Comparison of ENCODE assay signal across 1 cellular context in genomic region chr10:78550716-78551115, GRCh38.
A peak's percentile ranks its signal among the peaks of the same experiment; 100 is the strongest.
TF ChIP-seq lines count a peak whose summit lies in the region.

No MANE protein-coding gene starts in this region.

TF ChIP-seq in HepG2, 621 proteins besides CTCF, POLR2A, EP300 and RAD21 (continued from another document and continues in another):
- no peak; the same call in 1 of the 2 replicates for TF ChIP-seq HOMEZ (CRISPR knock-in tag; IDR thresholded peaks at IDR 0.05; ENCODE audit: low read depth)
- TF ChIP-seq ZNF138 (CRISPR knock-in tag; IDR thresholded peaks at IDR 0.05; ENCODE audit: low read depth) = no peak
- peak; percentile 48; the same call in 1 of the 2 replicates for TF ChIP-seq ZNF160 (CRISPR knock-in tag; IDR thresholded peaks at IDR 0.05)
- TF ChIP-seq TCF12 (IDR thresholded peaks at IDR 0.05) = no peak
- peak; percentile 23; the same call in 1 of the 2 replicates for TF ChIP-seq TCF12 (CRISPR knock-in tag; IDR thresholded peaks at IDR 0.05)
- no peak for TF ChIP-seq HNRNPH1 (optimal IDR thresholded peaks at IDR 0.05; ENCODE audit: low read depth, low read length)
- TF ChIP-seq IRX3 (CRISPR knock-in tag; IDR thresholded peaks at IDR 0.05; ENCODE audit: borderline replicate concordance, low read depth) = no peak
- TF ChIP-seq ZNF549 (CRISPR knock-in tag; IDR thresholded peaks at IDR 0.05) = no peak
- no peak for TF ChIP-seq CCDC6 (CRISPR knock-in tag; IDR thresholded peaks at IDR 0.05)
- TF ChIP-seq DPF2 (CRISPR knock-in tag; IDR thresholded peaks at IDR 0.05; ENCODE audit: borderline replicate concordance, low read depth) = peak; percentile 65; the same call in 1 of the 2 replicates
- TF ChIP-seq ZNF224 (CRISPR knock-in tag; IDR thresholded peaks at IDR 0.05) = no peak
- TF ChIP-seq CREM (IDR thresholded peaks at IDR 0.05) = no peak; the same call in none of the 2 replicates
- TF ChIP-seq CREM (CRISPR knock-in tag; IDR thresholded peaks at IDR 0.05) = no peak
- no peak for TF ChIP-seq MAFG (CRISPR knock-in tag; IDR thresholded peaks at IDR 0.05)
- TF ChIP-seq EED (CRISPR knock-in tag; IDR thresholded peaks at IDR 0.05) = no peak
- TF ChIP-seq, protein P1, sequence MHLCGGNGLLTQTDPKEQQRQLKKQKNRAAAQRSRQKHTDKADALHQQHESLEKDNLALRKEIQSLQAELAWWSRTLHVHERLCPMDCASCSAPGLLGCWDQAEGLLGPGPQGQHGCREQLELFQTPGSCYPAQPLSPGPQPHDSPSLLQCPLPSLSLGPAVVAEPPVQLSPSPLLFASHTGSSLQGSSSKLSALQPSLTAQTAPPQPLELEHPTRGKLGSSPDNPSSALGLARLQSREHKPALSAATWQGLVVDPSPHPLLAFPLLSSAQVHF (CRISPR knock-in tag; IDR thresholded peaks at IDR 0.05) = peak; percentile 77; the same call in 1 of the 2 replicates
- no peak for TF ChIP-seq CBX1 (IDR thresholded peaks at IDR 0.05; ENCODE audit: low read depth)
- 0 out of 2 replicates have a peak, but pooled peaks have one; percentile 35 for TF ChIP-seq MXD4 (CRISPR knock-in tag; IDR thresholded peaks at IDR 0.05)
- TF ChIP-seq ISL2 (CRISPR knock-in tag; IDR thresholded peaks at IDR 0.05) = peak; percentile 76
- peak; percentile 65 for TF ChIP-seq RARA (CRISPR knock-in tag; IDR thresholded peaks at IDR 0.05)
- TF ChIP-seq, protein P2, sequence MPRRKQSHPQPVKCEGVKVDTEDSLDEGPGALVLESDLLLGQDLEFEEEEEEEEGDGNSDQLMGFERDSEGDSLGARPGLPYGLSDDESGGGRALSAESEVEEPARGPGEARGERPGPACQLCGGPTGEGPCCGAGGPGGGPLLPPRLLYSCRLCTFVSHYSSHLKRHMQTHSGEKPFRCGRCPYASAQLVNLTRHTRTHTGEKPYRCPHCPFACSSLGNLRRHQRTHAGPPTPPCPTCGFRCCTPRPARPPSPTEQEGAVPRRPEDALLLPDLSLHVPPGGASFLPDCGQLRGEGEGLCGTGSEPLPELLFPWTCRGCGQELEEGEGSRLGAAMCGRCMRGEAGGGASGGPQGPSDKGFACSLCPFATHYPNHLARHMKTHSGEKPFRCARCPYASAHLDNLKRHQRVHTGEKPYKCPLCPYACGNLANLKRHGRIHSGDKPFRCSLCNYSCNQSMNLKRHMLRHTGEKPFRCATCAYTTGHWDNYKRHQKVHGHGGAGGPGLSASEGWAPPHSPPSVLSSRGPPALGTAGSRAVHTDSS (CRISPR knock-in tag; conservative IDR thresholded peaks at IDR 0.05) = no peak
- TF ChIP-seq ZNF747 (CRISPR knock-in tag; IDR thresholded peaks at IDR 0.05; ENCODE audit: borderline replicate concordance) = no peak
- TF ChIP-seq ZNF207 (IDR thresholded peaks at IDR 0.05; ENCODE audit: borderline replicate concordance) = no peak
- TF ChIP-seq ZNF232 (CRISPR knock-in tag; IDR thresholded peaks at IDR 0.05; ENCODE audit: borderline replicate concordance) = peak; percentile 97
- TF ChIP-seq ZNF660 (CRISPR knock-in tag; IDR thresholded peaks at IDR 0.05; ENCODE audit: borderline replicate concordance, low read depth) = no peak
- TF ChIP-seq ZFX (CRISPR knock-in tag; IDR thresholded peaks at IDR 0.05; ENCODE audit: low read depth) = 0 out of 2 replicates have a peak, but pooled peaks have one; percentile 27
- TF ChIP-seq, protein P3, sequence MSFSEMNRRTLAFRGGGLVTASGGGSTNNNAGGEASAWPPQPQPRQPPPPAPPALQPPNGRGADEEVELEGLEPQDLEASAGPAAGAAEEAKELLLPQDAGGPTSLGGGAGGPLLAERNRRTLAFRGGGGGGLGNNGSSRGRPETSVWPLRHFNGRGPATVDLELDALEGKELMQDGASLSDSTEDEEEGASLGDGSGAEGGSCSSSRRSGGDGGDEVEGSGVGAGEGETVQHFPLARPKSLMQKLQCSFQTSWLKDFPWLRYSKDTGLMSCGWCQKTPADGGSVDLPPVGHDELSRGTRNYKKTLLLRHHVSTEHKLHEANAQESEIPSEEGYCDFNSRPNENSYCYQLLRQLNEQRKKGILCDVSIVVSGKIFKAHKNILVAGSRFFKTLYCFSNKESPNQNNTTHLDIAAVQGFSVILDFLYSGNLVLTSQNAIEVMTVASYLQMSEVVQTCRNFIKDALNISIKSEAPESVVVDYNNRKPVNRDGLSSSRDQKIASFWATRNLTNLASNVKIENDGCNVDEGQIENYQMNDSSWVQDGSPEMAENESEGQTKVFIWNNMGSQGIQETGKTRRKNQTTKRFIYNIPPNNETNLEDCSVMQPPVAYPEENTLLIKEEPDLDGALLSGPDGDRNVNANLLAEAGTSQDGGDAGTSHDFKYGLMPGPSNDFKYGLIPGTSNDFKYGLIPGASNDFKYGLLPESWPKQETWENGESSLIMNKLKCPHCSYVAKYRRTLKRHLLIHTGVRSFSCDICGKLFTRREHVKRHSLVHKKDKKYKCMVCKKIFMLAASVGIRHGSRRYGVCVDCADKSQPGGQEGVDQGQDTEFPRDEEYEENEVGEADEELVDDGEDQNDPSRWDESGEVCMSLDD (CRISPR knock-in tag; IDR thresholded peaks at IDR 0.05; ENCODE audit: borderline replicate concordance) = peak; percentile 66; the same call in 1 of the 2 replicates
- TF ChIP-seq HOXA7 (CRISPR knock-in tag; IDR thresholded peaks at IDR 0.05) = no peak
- no peak for TF ChIP-seq ATM (IDR thresholded peaks at IDR 0.05; ENCODE audit: borderline replicate concordance)
- peak; percentile 35; the same call in 1 of the 2 replicates for TF ChIP-seq ZNF563 (CRISPR knock-in tag; IDR thresholded peaks at IDR 0.05)
- TF ChIP-seq CBFB (CRISPR knock-in tag; IDR thresholded peaks at IDR 0.05) = no peak
- no peak; the same call in 1 of the 2 replicates for TF ChIP-seq ZNF205 (CRISPR knock-in tag; IDR thresholded peaks at IDR 0.05)
- peak; percentile 54; the same call in 1 of the 2 replicates for TF ChIP-seq ZNF580 (CRISPR knock-in tag; IDR thresholded peaks at IDR 0.05; ENCODE audit: borderline replicate concordance, low read depth)
- TF ChIP-seq SIX4 (CRISPR knock-in tag; IDR thresholded peaks at IDR 0.05) = 0 out of 2 replicates have a peak, but pooled peaks have one; percentile 27
- no peak for TF ChIP-seq KDM1A (CRISPR knock-in tag; IDR thresholded peaks at IDR 0.05)
- TF ChIP-seq, protein P4, sequence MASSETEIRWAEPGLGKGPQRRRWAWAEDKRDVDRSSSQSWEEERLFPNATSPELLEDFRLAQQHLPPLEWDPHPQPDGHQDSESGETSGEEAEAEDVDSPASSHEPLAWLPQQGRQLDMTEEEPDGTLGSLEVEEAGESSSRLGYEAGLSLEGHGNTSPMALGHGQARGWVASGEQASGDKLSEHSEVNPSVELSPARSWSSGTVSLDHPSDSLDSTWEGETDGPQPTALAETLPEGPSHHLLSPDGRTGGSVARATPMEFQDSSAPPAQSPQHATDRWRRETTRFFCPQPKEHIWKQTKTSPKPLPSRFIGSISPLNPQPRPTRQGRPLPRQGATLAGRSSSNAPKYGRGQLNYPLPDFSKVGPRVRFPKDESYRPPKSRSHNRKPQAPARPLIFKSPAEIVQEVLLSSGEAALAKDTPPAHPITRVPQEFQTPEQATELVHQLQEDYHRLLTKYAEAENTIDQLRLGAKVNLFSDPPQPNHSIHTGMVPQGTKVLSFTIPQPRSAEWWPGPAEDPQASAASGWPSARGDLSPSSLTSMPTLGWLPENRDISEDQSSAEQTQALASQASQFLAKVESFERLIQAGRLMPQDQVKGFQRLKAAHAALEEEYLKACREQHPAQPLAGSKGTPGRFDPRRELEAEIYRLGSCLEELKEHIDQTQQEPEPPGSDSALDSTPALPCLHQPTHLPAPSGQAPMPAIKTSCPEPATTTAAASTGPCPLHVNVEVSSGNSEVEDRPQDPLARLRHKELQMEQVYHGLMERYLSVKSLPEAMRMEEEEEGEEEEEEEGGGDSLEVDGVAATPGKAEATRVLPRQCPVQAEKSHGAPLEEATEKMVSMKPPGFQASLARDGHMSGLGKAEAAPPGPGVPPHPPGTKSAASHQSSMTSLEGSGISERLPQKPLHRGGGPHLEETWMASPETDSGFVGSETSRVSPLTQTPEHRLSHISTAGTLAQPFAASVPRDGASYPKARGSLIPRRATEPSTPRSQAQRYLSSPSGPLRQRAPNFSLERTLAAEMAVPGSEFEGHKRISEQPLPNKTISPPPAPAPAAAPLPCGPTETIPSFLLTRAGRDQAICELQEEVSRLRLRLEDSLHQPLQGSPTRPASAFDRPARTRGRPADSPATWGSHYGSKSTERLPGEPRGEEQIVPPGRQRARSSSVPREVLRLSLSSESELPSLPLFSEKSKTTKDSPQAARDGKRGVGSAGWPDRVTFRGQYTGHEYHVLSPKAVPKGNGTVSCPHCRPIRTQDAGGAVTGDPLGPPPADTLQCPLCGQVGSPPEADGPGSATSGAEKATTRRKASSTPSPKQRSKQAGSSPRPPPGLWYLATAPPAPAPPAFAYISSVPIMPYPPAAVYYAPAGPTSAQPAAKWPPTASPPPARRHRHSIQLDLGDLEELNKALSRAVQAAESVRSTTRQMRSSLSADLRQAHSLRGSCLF (CRISPR knock-in tag; IDR thresholded peaks at IDR 0.05; ENCODE audit: borderline replicate concordance) = no peak
- no peak for TF ChIP-seq U2AF1 (optimal IDR thresholded peaks at IDR 0.05; ENCODE audit: low read depth, low read length)
- 0 out of 2 replicates have a peak, but pooled peaks have one; percentile 76 for TF ChIP-seq KLF12 (CRISPR knock-in tag; IDR thresholded peaks at IDR 0.05; ENCODE audit: borderline replicate concordance)
- TF ChIP-seq, protein P5, sequence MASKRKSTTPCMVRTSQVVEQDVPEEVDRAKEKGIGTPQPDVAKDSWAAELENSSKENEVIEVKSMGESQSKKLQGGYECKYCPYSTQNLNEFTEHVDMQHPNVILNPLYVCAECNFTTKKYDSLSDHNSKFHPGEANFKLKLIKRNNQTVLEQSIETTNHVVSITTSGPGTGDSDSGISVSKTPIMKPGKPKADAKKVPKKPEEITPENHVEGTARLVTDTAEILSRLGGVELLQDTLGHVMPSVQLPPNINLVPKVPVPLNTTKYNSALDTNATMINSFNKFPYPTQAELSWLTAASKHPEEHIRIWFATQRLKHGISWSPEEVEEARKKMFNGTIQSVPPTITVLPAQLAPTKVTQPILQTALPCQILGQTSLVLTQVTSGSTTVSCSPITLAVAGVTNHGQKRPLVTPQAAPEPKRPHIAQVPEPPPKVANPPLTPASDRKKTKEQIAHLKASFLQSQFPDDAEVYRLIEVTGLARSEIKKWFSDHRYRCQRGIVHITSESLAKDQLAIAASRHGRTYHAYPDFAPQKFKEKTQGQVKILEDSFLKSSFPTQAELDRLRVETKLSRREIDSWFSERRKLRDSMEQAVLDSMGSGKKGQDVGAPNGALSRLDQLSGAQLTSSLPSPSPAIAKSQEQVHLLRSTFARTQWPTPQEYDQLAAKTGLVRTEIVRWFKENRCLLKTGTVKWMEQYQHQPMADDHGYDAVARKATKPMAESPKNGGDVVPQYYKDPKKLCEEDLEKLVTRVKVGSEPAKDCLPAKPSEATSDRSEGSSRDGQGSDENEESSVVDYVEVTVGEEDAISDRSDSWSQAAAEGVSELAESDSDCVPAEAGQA (IDR thresholded peaks at IDR 0.05; ENCODE audit: low read depth) = no peak
- TF ChIP-seq, protein P5 (CRISPR knock-in tag; IDR thresholded peaks at IDR 0.05; ENCODE audit: borderline replicate concordance) = no peak
- TF ChIP-seq IRF9 (CRISPR knock-in tag; IDR thresholded peaks at IDR 0.05; ENCODE audit: borderline replicate concordance) = no peak; the same call in 1 of the 2 replicates
- TF ChIP-seq ZNF713 (CRISPR knock-in tag; IDR thresholded peaks at IDR 0.05) = no peak
- no peak for TF ChIP-seq ZNF879 (CRISPR knock-in tag; IDR thresholded peaks at IDR 0.05)
- peak; percentile 78; the same call in 1 of the 2 replicates for TF ChIP-seq ZBTB7B (CRISPR knock-in tag; IDR thresholded peaks at IDR 0.05)
- TF ChIP-seq JUN (CRISPR knock-in tag; IDR thresholded peaks at IDR 0.05) = no peak
- TF ChIP-seq REXO4 (CRISPR knock-in tag; IDR thresholded peaks at IDR 0.05; ENCODE audit: borderline replicate concordance) = no peak
- TF ChIP-seq, protein P6, sequence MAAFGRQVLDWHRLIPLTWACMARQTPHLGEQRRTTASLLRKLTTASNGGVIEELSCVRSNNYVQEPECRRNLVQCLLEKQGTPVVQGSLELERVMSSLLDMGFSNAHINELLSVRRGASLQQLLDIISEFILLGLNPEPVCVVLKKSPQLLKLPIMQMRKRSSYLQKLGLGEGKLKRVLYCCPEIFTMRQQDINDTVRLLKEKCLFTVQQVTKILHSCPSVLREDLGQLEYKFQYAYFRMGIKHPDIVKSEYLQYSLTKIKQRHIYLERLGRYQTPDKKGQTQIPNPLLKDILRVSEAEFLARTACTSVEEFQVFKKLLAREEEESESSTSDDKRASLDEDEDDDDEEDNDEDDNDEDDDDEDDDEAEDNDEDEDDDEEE (CRISPR knock-in tag; IDR thresholded peaks at IDR 0.05) = no peak
